ENCODE assay signal across 11 cellular contexts in genomic region chr10:7520496-7521485, GRCh38.
DNase-seq lines count a peak whose midpoint lies in the region; ATAC-seq and TF ChIP-seq lines count a peak whose summit lies in the region.
"Had no signal": no experiment of that assay in that cellular context is flagged by ENCODE, and none has a peak within 500 bp of the region (broad histone marks: within the 10 kb centered on the region; RNA-seq: fewer than 3 reads in every experiment).

No MANE protein-coding gene starts in this region.

- H3K27me3 ChIP-seq in GM06990 (replicated peaks; ENCODE audit: control insufficient read depth, insufficient read depth, low read length), result no peaks in the 10 kb centered on the region

- no peak for TF ChIP-seq CTCF in GM06990 (IDR thresholded peaks at IDR 0.05; ENCODE audit: insufficient read depth, low read length, poor library complexity, severe bottlenecking)

- H3K4me1 Mint-ChIP-seq in activated T-cell treated with anti-CD3 and anti-CD28 coated beads, Interleukin-2, amount 50 U/mL, for 72 hours (ENCODE audit: low read depth), result peaks cover 16% of the 10 kb centered on the region
- peaks cover 15% of the 10 kb centered on the region for H3K4me1 Mint-ChIP-seq in activated T-cell treated with anti-CD3 and anti-CD28 coated beads, Interleukin-2, amount 50 U/mL, for 24 hours (ENCODE audit: low read depth)

- no peaks in the 10 kb centered on the region for H3K36me3 Mint-ChIP-seq in activated T-cell treated with anti-CD3 and anti-CD28 coated beads, Interleukin-2, amount 50 U/mL, for 72 hours (ENCODE audit: insufficient read depth in 2 of 2)
- H3K36me3 Mint-ChIP-seq in activated T-cell treated with anti-CD3 and anti-CD28 coated beads, Interleukin-2, amount 50 U/mL, for 24 hours (ENCODE audit: low read depth), result no peaks in the 10 kb centered on the region
- H3K36me3 Mint-ChIP-seq: CD4-positive, alpha-beta memory T cell had no signal

- ATAC-seq in GM19324 (IDR thresholded peaks at IDR 0.05; ENCODE audit: low FRiP score, unreplicated experiment), result peak; percentile 61
- peak; percentile 73 for ATAC-seq in HG02885 (IDR thresholded peaks at IDR 0.05; ENCODE audit: poor library complexity, unreplicated experiment)
- no peak for ATAC-seq in activated T-cell treated with anti-CD3 and anti-CD28 coated beads, Interleukin-2, amount 50 U/mL, for 72 hours (replicated peaks in 1 of 2)

- H3K27me3 Mint-ChIP-seq in activated T-cell treated with anti-CD3 and anti-CD28 coated beads, Interleukin-2, amount 50 U/mL, for 72 hours (ENCODE audit: low read depth), result no peaks in the 10 kb centered on the region
- no peaks in the 10 kb centered on the region for H3K27me3 Mint-ChIP-seq in activated T-cell treated with anti-CD3 and anti-CD28 coated beads, Interleukin-2, amount 50 U/mL, for 24 hours
- H3K27me3 Mint-ChIP-seq: CD4-positive, alpha-beta memory T cell had no signal

- H3K27ac Mint-ChIP-seq in activated T-cell treated with anti-CD3 and anti-CD28 coated beads, Interleukin-2, amount 50 U/mL, for 72 hours, result no peak overlapping the region
- H3K27ac Mint-ChIP-seq in activated T-cell treated with anti-CD3 and anti-CD28 coated beads, Interleukin-2, amount 50 U/mL, for 24 hours, result no peak overlapping the region
- H3K27ac Mint-ChIP-seq: CD4-positive, alpha-beta memory T cell had no signal

- H3K4me3 ChIP-seq in GM06990 (replicated peaks; ENCODE audit: low read depth, low read length), result no peak overlapping the region
- H3K4me3 ChIP-seq: sigmoid colon had no signal

- DNase-seq in GM06990 (ENCODE audit: extremely low read depth, insufficient read length) (peak; percentile 57), NCI-H748 treated with DMSO at 0.1 percent for 48 hours (lab: John Stamatoyannopoulos, UW) (peak; percentile 18), T-helper 9 cell (no peak), HT-29 (ENCODE audit: low spot score) (no peak)
- DNase-seq in activated T-cell treated with anti-CD3 and anti-CD28 coated beads, Interleukin-2, amount 50 U/mL, for 72 hours, result no peak
- no peak for DNase-seq in activated T-cell treated with anti-CD3 and anti-CD28 coated beads, Interleukin-2, amount 50 U/mL, for 24 hours
- DNase-seq: activated CD4-positive, alpha-beta T cell treated with anti-CD3 and anti-CD28 coated beads for 48 hours; CD4-positive, alpha-beta memory T cell; sigmoid colon had no signal

- H3K9me3 Mint-ChIP-seq in activated T-cell treated with anti-CD3 and anti-CD28 coated beads, Interleukin-2, amount 50 U/mL, for 72 hours, result no peaks in the 10 kb centered on the region
- H3K9me3 Mint-ChIP-seq in activated T-cell treated with anti-CD3 and anti-CD28 coated beads, Interleukin-2, amount 50 U/mL, for 24 hours, result no peaks in the 10 kb centered on the region
- H3K9me3 Mint-ChIP-seq: CD4-positive, alpha-beta memory T cell had no signal

- no peak overlapping the region for H3K4me3 Mint-ChIP-seq in activated T-cell treated with anti-CD3 and anti-CD28 coated beads, Interleukin-2, amount 50 U/mL, for 72 hours
- no peak overlapping the region for H3K4me3 Mint-ChIP-seq in activated T-cell treated with anti-CD3 and anti-CD28 coated beads, Interleukin-2, amount 50 U/mL, for 24 hours
- H3K4me3 Mint-ChIP-seq: CD4-positive, alpha-beta memory T cell had no signal

- no peaks in the 10 kb centered on the region for H3K36me3 ChIP-seq in GM06990 (ENCODE audit: control insufficient read depth, insufficient read depth, low read length)
- H3K36me3 ChIP-seq: sigmoid colon had no signal

Comparison
In these comparisons a context has a peak if more than half of its experiments do, and no peak if none do; other contexts are left out.
1. DNase-seq: peak in GM06990 (single experiment) and NCI-H748 treated with DMSO at 0.1 percent for 48 hours (single experiment); none in T-helper 9 cell (single experiment), activated T-cell treated with anti-CD3 and anti-CD28 coated beads, Interleukin-2, amount 50 U/mL, for 72 hours (0 of 2), HT-29 (single experiment) and activated T-cell treated with anti-CD3 and anti-CD28 coated beads, Interleukin-2, amount 50 U/mL, for 24 hours (single experiment).
2. ATAC-seq: peak in GM19324 (single experiment) and HG02885 (single experiment); none in activated T-cell treated with anti-CD3 and anti-CD28 coated beads, Interleukin-2, amount 50 U/mL, for 72 hours (0 of 2).